ENCODE assay signal across 15 cellular contexts in genomic region chr14:90508536-90509254, GRCh38.
DNase-seq lines count a peak whose midpoint lies in the region; ATAC-seq and TF ChIP-seq lines count a peak whose summit lies in the region.
"Had no signal": no experiment of that assay in that cellular context is flagged by ENCODE, and none has a peak within 500 bp of the region (broad histone marks: within the 10 kb centered on the region; RNA-seq: fewer than 3 reads in every experiment).

No MANE protein-coding gene starts in this region.

- peaks cover 18% of the 10 kb centered on the region for H3K4me1 Mint-ChIP-seq in type B pancreatic cell (ENCODE audit: unreplicated experiment)
- H3K4me1 Mint-ChIP-seq: memory B cell had no signal

- H3K9me3 Mint-ChIP-seq in type B pancreatic cell = peaks cover 4% of the 10 kb centered on the region
- H3K9me3 Mint-ChIP-seq: memory B cell, T-cell had no signal

- H3K27me3 Mint-ChIP-seq in type B pancreatic cell = no peaks in the 10 kb centered on the region

- peak overlapping the region; percentile 97 for H3K27ac Mint-ChIP-seq in type B pancreatic cell
- H3K27ac Mint-ChIP-seq: memory B cell, T-cell had no signal

- DNase-seq in Right ventricle myocardium inferior (ENCODE audit: missing footprints) (peak; percentile 15), cardiac septum (ENCODE audit: low spot score) (no peak), kidney tubule cell (ENCODE audit: low spot score) (peak; percentile 18), type B pancreatic cell (ENCODE audit: extremely low spot score, unreplicated experiment) (no peak), AG20443 (ENCODE audit: low spot score) (no peak)
- no peak for DNase-seq in effector CD4-positive, alpha-beta T cell
- DNase-seq: cerebellar nuclear complex; erythroblast; NCI-H2227 treated with DMSO at 0.1 percent for 48 hours; stimulated activated naive CD8-positive, alpha-beta T cell treated with anti-CD3 and anti-CD28 coated beads, Interleukin-15, Interleukin-2, amounts not matched to agents 100 U/mL and 50 U/mL, for 24 hours; T-cell had no signal

- ATAC-seq in Right ventricle myocardium inferior (no peak), HG02970 (IDR thresholded peaks at IDR 0.05; ENCODE audit: low FRiP score, unreplicated experiment) (no peak)
- ATAC-seq: activated CD4-positive, CD25-positive, alpha-beta regulatory T cell treated with anti-CD3 and anti-CD28 coated beads, Interleukin-2, amount 50 U/mL, for 24 hours; stimulated activated naive CD8-positive, alpha-beta T cell treated with anti-CD3 and anti-CD28 coated beads, Interleukin-15, Interleukin-2, amounts not matched to agents 100 U/mL and 50 U/mL, for 24 hours; T-cell had no signal

- intact Hi-C loops in Right ventricle myocardium inferior (cut with DNase I) (no loop called here), cardiac septum (cut with DNase I) (no loop called here)

- no peaks in the 10 kb centered on the region for H3K36me3 Mint-ChIP-seq in type B pancreatic cell
- H3K36me3 Mint-ChIP-seq: memory B cell, T-cell had no signal

- peak overlapping the region; percentile 80 for H3K4me3 Mint-ChIP-seq in type B pancreatic cell
- H3K4me3 Mint-ChIP-seq: memory B cell, T-cell had no signal

- TF ChIP-seq CTCF in VCaP (conservative IDR thresholded peaks at IDR 0.05) = no peak
- no peak for TF ChIP-seq CTCF in type B pancreatic cell (conservative IDR thresholded peaks at IDR 0.05)

- H3K27ac ChIP-seq in VCaP = peak overlapping the region; percentile 98

Comparison
In these comparisons a context has a peak if more than half of its experiments do, and no peak if none do; other contexts are left out.
1. DNase-seq: peak in Right ventricle myocardium inferior (single experiment) and kidney tubule cell (single experiment); none in cardiac septum (single experiment), type B pancreatic cell (single experiment), effector CD4-positive, alpha-beta T cell (single experiment) and AG20443 (single experiment).